1 cellular context compared by ENCODE assay signal in the genomic region with DNA sequence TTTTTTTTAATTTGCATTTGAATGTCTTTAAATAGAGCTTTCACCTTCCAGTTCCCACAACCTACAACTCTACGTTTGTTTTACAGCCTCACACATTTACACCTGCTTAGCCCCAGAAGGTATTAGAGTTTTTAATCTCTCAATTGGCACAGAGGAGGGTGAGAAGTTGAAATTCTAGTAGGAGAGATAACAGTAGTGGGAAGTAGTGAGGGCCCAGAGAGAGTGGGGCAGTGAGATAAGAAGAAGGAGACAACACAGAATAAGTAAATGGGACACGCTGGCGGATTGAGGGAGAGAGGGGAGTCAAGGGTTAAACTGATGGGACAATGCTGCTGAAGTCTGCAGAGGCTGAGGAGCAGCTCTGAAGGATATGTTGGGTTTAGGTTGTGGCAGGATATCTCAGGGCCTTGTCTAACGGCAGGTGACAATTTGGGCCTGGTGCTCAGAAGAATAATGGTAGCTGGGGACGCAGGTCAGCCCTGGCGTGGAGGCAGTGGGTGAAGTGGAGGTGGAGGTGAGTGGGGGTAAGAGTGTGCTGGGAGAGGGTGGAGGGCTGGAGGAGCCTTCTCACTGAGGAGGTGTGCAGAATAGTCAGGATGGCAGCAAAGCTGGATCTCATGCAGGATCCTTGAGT.
TF ChIP-seq lines count a peak whose summit lies in the region.

No MANE protein-coding gene starts in this region.

TF ChIP-seq in K562, 482 proteins besides CTCF, POLR2A, EP300 and RAD21 (continued from another document and continues in another):
- TF ChIP-seq GATAD2B (IDR thresholded peaks at IDR 0.05; ENCODE audit: borderline replicate concordance) (peak; percentile 51), BRD4 (IDR thresholded peaks at IDR 0.05) (no peak), HNRNPH1 (optimal IDR thresholded peaks at IDR 0.05; ENCODE audit: low read depth, low read length) (no peak), CXXC5 (CRISPR knock-in tag; IDR thresholded peaks at IDR 0.05) (no peak), SP1 (CRISPR knock-in tag; IDR thresholded peaks at IDR 0.05) (no peak), ZNF699 (CRISPR knock-in tag; IDR thresholded peaks at IDR 0.05; ENCODE audit: insufficient replicate concordance) (no peak), ZNF830 (CRISPR knock-in tag; IDR thresholded peaks at IDR 0.05) (no peak), TAF9B (IDR thresholded peaks at IDR 0.05; ENCODE audit: partially characterized antibody) (no peak), TAF7 (tag; IDR thresholded peaks at IDR 0.05) (no peak), RBFOX2 (IDR thresholded peaks at IDR 0.05; ENCODE audit: low read depth, low read length) (no peak), RBM34 (IDR thresholded peaks at IDR 0.05; ENCODE audit: borderline replicate concordance, insufficient read depth, low read length) (no peak), CCNT2 (IDR thresholded peaks at IDR 0.05; ENCODE audit: borderline replicate concordance, extremely low read depth, insufficient read length, low read depth, low read length) (no peak), BACH1 (tag; IDR thresholded peaks at IDR 0.05) (no peak), PPARD (CRISPR knock-in tag; IDR thresholded peaks at IDR 0.05) (no peak), ZNF507 (tag; conservative IDR thresholded peaks at IDR 0.05) (no peak), POLR2AphosphoS5 (IDR thresholded peaks at IDR 0.05; ENCODE audit: control insufficient read depth, insufficient read depth, low read depth, low read length) (peak; percentile 54; the same call in 1 of the 2 replicates), CHD4 (IDR thresholded peaks at IDR 0.05; ENCODE audit: insufficient read depth, insufficient replicate concordance, low read depth, low read length, poor library complexity, severe bottlenecking) (no peak), GATAD2A (IDR thresholded peaks at IDR 0.05) (no peak), ZNF239 (CRISPR knock-in tag; IDR thresholded peaks at IDR 0.05) (no peak), TEAD1 (CRISPR knock-in tag; IDR thresholded peaks at IDR 0.05) (no peak), FOXA3 (CRISPR knock-in tag; conservative IDR thresholded peaks at IDR 0.05 in 1 of 2, IDR thresholded peaks at IDR 0.05 in 1 of 2) (no peak), CBX2 (IDR thresholded peaks at IDR 0.05; ENCODE audit: insufficient read depth, low read length, poor library complexity, severe bottlenecking) (no peak), RUNX1 (IDR thresholded peaks at IDR 0.05; ENCODE audit: low read depth) (no peak), BRCA1 (IDR thresholded peaks at IDR 0.05) (no peak), BRCA1 (CRISPR knock-in tag; IDR thresholded peaks at IDR 0.05) (no peak), CREB1 (IDR thresholded peaks at IDR 0.05) (no peak), CREB1 (CRISPR knock-in tag; IDR thresholded peaks at IDR 0.05) (no peak), HDAC6 (IDR thresholded peaks at IDR 0.05; ENCODE audit: low read depth, low read length) (no peak), HSF4 (CRISPR knock-in tag; IDR thresholded peaks at IDR 0.05; ENCODE audit: borderline replicate concordance) (no peak), TEAD2 (tag; IDR thresholded peaks at IDR 0.05) (no peak), RBM17 (IDR thresholded peaks at IDR 0.05; ENCODE audit: borderline replicate concordance, low read depth, low read length) (no peak), TAF15 (IDR thresholded peaks at IDR 0.05; ENCODE audit: low read depth, low read length) (no peak), ZNF696 (CRISPR knock-in tag; conservative IDR thresholded peaks at IDR 0.05) (no peak), SMARCC2 (IDR thresholded peaks at IDR 0.05; ENCODE audit: low read depth) (peak; percentile 61; the same call in 1 of the 2 replicates), GABPB2 (CRISPR knock-in tag; conservative IDR thresholded peaks at IDR 0.05) (no peak), PRPF4 (IDR thresholded peaks at IDR 0.05; ENCODE audit: insufficient read depth, low read depth, low read length, poor library complexity, severe bottlenecking) (no peak), ZFP36 (IDR thresholded peaks at IDR 0.05; ENCODE audit: low read depth, low read length, partially characterized antibody) (no peak), CHCHD3 (CRISPR knock-in tag; IDR thresholded peaks at IDR 0.05) (no peak), ZBTB1 (CRISPR knock-in tag; IDR thresholded peaks at IDR 0.05; ENCODE audit: borderline replicate concordance, low read depth) (no peak), CBX8 (IDR thresholded peaks at IDR 0.05; ENCODE audit: borderline replicate concordance, extremely low read depth, low read depth, low read length, poor library complexity, severe bottlenecking) (no peak), MTA1 (IDR thresholded peaks at IDR 0.05; ENCODE audit: borderline replicate concordance) (0 out of 2 replicates have a peak, but pooled peaks have one; percentile 46), NRF1 (conservative IDR thresholded peaks at IDR 0.05 in 1 of 2, IDR thresholded peaks at IDR 0.05 in 1 of 2) (no peak), EHMT2 (IDR thresholded peaks at IDR 0.05) (peak; percentile 42; the same call in 1 of the 2 replicates), CAMTA2 (CRISPR knock-in tag; conservative IDR thresholded peaks at IDR 0.05) (no peak)
- TF ChIP-seq, protein P1, sequence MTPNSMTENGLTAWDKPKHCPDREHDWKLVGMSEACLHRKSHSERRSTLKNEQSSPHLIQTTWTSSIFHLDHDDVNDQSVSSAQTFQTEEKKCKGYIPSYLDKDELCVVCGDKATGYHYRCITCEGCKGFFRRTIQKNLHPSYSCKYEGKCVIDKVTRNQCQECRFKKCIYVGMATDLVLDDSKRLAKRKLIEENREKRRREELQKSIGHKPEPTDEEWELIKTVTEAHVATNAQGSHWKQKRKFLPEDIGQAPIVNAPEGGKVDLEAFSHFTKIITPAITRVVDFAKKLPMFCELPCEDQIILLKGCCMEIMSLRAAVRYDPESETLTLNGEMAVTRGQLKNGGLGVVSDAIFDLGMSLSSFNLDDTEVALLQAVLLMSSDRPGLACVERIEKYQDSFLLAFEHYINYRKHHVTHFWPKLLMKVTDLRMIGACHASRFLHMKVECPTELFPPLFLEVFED (CRISPR knock-in tag; conservative IDR thresholded peaks at IDR 0.05), result no peak
- TF ChIP-seq, protein P2, sequence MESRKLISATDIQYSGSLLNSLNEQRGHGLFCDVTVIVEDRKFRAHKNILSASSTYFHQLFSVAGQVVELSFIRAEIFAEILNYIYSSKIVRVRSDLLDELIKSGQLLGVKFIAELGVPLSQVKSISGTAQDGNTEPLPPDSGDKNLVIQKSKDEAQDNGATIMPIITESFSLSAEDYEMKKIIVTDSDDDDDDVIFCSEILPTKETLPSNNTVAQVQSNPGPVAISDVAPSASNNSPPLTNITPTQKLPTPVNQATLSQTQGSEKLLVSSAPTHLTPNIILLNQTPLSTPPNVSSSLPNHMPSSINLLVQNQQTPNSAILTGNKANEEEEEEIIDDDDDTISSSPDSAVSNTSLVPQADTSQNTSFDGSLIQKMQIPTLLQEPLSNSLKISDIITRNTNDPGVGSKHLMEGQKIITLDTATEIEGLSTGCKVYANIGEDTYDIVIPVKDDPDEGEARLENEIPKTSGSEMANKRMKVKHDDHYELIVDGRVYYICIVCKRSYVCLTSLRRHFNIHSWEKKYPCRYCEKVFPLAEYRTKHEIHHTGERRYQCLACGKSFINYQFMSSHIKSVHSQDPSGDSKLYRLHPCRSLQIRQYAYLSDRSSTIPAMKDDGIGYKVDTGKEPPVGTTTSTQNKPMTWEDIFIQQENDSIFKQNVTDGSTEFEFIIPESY (CRISPR knock-in tag; IDR thresholded peaks at IDR 0.05), result no peak
- TF ChIP-seq, protein P3, sequence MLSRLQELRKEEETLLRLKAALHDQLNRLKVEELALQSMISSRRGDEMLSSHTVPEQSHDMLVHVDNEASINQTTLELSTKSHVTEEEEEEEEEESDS (CRISPR knock-in tag; IDR thresholded peaks at IDR 0.05), result no peak
- TF ChIP-seq, protein P4, sequence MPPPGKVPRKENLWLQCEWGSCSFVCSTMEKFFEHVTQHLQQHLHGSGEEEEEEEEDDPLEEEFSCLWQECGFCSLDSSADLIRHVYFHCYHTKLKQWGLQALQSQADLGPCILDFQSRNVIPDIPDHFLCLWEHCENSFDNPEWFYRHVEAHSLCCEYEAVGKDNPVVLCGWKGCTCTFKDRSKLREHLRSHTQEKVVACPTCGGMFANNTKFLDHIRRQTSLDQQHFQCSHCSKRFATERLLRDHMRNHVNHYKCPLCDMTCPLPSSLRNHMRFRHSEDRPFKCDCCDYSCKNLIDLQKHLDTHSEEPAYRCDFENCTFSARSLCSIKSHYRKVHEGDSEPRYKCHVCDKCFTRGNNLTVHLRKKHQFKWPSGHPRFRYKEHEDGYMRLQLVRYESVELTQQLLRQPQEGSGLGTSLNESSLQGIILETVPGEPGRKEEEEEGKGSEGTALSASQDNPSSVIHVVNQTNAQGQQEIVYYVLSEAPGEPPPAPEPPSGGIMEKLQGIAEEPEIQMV (tag; conservative IDR thresholded peaks at IDR 0.05; ENCODE audit: low read depth), result no peak
- TF ChIP-seq, protein P5, sequence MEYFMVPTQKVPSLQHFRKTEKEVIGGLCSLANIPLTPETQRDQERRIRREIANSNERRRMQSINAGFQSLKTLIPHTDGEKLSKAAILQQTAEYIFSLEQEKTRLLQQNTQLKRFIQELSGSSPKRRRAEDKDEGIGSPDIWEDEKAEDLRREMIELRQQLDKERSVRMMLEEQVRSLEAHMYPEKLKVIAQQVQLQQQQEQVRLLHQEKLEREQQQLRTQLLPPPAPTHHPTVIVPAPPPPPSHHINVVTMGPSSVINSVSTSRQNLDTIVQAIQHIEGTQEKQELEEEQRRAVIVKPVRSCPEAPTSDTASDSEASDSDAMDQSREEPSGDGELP (CRISPR knock-in tag; IDR thresholded peaks at IDR 0.05; ENCODE audit: borderline replicate concordance), result no peak
- TF ChIP-seq, protein P6, sequence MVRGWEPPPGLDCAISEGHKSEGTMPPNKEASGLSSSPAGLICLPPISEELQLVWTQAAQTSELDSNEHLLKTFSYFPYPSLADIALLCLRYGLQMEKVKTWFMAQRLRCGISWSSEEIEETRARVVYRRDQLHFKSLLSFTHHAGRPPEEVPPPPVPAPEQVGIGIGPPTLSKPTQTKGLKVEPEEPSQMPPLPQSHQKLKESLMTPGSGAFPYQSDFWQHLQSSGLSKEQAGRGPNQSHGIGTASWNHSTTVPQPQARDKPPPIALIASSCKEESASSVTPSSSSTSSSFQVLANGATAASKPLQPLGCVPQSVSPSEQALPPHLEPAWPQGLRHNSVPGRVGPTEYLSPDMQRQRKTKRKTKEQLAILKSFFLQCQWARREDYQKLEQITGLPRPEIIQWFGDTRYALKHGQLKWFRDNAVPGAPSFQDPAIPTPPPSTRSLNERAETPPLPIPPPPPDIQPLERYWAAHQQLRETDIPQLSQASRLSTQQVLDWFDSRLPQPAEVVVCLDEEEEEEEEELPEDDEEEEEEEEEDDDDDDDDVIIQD (CRISPR knock-in tag; IDR thresholded peaks at IDR 0.05), result no peak
- TF ChIP-seq, protein P7, sequence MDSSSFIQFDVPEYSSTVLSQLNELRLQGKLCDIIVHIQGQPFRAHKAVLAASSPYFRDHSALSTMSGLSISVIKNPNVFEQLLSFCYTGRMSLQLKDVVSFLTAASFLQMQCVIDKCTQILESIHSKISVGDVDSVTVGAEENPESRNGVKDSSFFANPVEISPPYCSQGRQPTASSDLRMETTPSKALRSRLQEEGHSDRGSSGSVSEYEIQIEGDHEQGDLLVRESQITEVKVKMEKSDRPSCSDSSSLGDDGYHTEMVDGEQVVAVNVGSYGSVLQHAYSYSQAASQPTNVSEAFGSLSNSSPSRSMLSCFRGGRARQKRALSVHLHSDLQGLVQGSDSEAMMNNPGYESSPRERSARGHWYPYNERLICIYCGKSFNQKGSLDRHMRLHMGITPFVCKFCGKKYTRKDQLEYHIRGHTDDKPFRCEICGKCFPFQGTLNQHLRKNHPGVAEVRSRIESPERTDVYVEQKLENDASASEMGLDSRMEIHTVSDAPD (CRISPR knock-in tag; IDR thresholded peaks at IDR 0.05), result no peak
- TF ChIP-seq, protein P8, sequence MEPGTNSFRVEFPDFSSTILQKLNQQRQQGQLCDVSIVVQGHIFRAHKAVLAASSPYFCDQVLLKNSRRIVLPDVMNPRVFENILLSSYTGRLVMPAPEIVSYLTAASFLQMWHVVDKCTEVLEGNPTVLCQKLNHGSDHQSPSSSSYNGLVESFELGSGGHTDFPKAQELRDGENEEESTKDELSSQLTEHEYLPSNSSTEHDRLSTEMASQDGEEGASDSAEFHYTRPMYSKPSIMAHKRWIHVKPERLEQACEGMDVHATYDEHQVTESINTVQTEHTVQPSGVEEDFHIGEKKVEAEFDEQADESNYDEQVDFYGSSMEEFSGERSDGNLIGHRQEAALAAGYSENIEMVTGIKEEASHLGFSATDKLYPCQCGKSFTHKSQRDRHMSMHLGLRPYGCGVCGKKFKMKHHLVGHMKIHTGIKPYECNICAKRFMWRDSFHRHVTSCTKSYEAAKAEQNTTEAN (CRISPR knock-in tag; IDR thresholded peaks at IDR 0.05), result no peak
- TF ChIP-seq, protein P9, sequence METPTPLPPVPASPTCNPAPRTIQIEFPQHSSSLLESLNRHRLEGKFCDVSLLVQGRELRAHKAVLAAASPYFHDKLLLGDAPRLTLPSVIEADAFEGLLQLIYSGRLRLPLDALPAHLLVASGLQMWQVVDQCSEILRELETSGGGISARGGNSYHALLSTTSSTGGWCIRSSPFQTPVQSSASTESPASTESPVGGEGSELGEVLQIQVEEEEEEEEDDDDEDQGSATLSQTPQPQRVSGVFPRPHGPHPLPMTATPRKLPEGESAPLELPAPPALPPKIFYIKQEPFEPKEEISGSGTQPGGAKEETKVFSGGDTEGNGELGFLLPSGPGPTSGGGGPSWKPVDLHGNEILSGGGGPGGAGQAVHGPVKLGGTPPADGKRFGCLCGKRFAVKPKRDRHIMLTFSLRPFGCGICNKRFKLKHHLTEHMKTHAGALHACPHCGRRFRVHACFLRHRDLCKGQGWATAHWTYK (CRISPR knock-in tag; IDR thresholded peaks at IDR 0.05), result no peak
- TF ChIP-seq, protein P10, sequence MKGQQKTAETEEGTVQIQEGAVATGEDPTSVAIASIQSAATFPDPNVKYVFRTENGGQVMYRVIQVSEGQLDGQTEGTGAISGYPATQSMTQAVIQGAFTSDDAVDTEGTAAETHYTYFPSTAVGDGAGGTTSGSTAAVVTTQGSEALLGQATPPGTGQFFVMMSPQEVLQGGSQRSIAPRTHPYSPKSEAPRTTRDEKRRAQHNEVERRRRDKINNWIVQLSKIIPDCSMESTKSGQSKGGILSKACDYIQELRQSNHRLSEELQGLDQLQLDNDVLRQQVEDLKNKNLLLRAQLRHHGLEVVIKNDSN (CRISPR knock-in tag; IDR thresholded peaks at IDR 0.05), result no peak
- TF ChIP-seq, protein P11, sequence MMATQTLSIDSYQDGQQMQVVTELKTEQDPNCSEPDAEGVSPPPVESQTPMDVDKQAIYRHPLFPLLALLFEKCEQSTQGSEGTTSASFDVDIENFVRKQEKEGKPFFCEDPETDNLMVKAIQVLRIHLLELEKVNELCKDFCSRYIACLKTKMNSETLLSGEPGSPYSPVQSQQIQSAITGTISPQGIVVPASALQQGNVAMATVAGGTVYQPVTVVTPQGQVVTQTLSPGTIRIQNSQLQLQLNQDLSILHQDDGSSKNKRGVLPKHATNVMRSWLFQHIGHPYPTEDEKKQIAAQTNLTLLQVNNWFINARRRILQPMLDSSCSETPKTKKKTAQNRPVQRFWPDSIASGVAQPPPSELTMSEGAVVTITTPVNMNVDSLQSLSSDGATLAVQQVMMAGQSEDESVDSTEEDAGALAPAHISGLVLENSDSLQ (IDR thresholded peaks at IDR 0.05), result no peak
- TF ChIP-seq, protein P12, sequence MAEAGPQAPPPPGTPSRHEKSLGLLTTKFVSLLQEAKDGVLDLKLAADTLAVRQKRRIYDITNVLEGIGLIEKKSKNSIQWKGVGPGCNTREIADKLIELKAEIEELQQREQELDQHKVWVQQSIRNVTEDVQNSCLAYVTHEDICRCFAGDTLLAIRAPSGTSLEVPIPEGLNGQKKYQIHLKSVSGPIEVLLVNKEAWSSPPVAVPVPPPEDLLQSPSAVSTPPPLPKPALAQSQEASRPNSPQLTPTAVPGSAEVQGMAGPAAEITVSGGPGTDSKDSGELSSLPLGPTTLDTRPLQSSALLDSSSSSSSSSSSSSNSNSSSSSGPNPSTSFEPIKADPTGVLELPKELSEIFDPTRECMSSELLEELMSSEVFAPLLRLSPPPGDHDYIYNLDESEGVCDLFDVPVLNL (CRISPR knock-in tag; IDR thresholded peaks at IDR 0.05; ENCODE audit: low read depth), result no peak
